Comparison of ENCODE assay signal across 1 cellular context in the genomic region with DNA sequence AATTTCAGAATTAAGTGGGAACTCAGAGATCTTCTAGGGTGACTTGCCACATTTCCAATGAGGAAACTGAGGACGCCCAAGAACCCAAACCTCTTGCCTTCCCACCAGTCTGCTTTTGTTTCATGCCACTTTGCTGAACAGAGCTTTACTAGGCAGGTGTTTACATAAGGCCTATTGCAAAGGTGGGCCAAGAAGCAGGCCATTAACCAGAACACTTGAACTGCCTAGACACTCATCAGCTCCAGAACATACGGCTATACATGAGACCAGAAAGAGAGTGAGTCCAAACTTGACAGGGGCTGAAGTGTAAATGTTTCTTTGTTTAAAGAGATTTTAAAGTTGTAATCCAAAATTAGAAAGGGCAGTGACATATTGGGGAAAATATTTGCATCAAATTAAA.
TF ChIP-seq lines count a peak whose summit lies in the region.

No MANE protein-coding gene starts in this region.

TF ChIP-seq in GM12878, 131 proteins besides CTCF, POLR2A, EP300 and RAD21:
- no peak for TF ChIP-seq TARDBP (IDR thresholded peaks at IDR 0.05; ENCODE audit: borderline replicate concordance)
- TF ChIP-seq RAD51 (IDR thresholded peaks at IDR 0.05), result no peak
- TF ChIP-seq BHLHE40 (IDR thresholded peaks at IDR 0.05; ENCODE audit: borderline replicate concordance in 1 of 2, low read depth in 2 of 2, low read length in 1 of 2), result no peak
- TF ChIP-seq, protein P1, sequence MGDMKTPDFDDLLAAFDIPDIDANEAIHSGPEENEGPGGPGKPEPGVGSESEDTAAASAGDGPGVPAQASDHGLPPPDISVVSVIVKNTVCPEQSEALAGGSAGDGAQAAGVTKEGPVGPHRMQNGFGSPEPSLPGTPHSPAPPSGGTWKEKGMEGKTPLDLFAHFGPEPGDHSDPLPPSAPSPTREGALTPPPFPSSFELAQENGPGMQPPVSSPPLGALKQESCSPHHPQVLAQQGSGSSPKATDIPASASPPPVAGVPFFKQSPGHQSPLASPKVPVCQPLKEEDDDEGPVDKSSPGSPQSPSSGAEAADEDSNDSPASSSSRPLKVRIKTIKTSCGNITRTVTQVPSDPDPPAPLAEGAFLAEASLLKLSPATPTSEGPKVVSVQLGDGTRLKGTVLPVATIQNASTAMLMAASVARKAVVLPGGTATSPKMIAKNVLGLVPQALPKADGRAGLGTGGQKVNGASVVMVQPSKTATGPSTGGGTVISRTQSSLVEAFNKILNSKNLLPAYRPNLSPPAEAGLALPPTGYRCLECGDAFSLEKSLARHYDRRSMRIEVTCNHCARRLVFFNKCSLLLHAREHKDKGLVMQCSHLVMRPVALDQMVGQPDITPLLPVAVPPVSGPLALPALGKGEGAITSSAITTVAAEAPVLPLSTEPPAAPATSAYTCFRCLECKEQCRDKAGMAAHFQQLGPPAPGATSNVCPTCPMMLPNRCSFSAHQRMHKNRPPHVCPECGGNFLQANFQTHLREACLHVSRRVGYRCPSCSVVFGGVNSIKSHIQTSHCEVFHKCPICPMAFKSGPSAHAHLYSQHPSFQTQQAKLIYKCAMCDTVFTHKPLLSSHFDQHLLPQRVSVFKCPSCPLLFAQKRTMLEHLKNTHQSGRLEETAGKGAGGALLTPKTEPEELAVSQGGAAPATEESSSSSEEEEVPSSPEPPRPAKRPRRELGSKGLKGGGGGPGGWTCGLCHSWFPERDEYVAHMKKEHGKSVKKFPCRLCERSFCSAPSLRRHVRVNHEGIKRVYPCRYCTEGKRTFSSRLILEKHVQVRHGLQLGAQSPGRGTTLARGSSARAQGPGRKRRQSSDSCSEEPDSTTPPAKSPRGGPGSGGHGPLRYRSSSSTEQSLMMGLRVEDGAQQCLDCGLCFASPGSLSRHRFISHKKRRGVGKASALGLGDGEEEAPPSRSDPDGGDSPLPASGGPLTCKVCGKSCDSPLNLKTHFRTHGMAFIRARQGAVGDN (IDR thresholded peaks at IDR 0.05), result no peak
- TF ChIP-seq NFIC (IDR thresholded peaks at IDR 0.05; ENCODE audit: low read depth, low read length), result no peak
- TF ChIP-seq ZSCAN29 (IDR thresholded peaks at IDR 0.05), result no peak
- TF ChIP-seq, protein P2, sequence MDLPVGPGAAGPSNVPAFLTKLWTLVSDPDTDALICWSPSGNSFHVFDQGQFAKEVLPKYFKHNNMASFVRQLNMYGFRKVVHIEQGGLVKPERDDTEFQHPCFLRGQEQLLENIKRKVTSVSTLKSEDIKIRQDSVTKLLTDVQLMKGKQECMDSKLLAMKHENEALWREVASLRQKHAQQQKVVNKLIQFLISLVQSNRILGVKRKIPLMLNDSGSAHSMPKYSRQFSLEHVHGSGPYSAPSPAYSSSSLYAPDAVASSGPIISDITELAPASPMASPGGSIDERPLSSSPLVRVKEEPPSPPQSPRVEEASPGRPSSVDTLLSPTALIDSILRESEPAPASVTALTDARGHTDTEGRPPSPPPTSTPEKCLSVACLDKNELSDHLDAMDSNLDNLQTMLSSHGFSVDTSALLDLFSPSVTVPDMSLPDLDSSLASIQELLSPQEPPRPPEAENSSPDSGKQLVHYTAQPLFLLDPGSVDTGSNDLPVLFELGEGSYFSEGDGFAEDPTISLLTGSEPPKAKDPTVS (IDR thresholded peaks at IDR 0.05; ENCODE audit: low read depth, low read length), result no peak
- no peak for TF ChIP-seq TBL1XR1 (IDR thresholded peaks at IDR 0.05; ENCODE audit: low read depth, low read length)
- TF ChIP-seq, protein P3, sequence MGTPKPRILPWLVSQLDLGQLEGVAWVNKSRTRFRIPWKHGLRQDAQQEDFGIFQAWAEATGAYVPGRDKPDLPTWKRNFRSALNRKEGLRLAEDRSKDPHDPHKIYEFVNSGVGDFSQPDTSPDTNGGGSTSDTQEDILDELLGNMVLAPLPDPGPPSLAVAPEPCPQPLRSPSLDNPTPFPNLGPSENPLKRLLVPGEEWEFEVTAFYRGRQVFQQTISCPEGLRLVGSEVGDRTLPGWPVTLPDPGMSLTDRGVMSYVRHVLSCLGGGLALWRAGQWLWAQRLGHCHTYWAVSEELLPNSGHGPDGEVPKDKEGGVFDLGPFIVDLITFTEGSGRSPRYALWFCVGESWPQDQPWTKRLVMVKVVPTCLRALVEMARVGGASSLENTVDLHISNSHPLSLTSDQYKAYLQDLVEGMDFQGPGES (IDR thresholded peaks at IDR 0.05), result no peak
- no peak for TF ChIP-seq HDAC6 (IDR thresholded peaks at IDR 0.05; ENCODE audit: unreplicated experiment)
- TF ChIP-seq POLR2AphosphoS2 (IDR thresholded peaks at IDR 0.05; ENCODE audit: low read depth, low read length), result no peak
- TF ChIP-seq MEF2A (IDR thresholded peaks at IDR 0.05; ENCODE audit: insufficient read depth, low read depth, low read length), result no peak
- no peak for TF ChIP-seq CREM (IDR thresholded peaks at IDR 0.05; ENCODE audit: low read depth)
- no peak for TF ChIP-seq SREBF2 (IDR thresholded peaks at IDR 0.05; ENCODE audit: low read length)
- TF ChIP-seq, protein P4, sequence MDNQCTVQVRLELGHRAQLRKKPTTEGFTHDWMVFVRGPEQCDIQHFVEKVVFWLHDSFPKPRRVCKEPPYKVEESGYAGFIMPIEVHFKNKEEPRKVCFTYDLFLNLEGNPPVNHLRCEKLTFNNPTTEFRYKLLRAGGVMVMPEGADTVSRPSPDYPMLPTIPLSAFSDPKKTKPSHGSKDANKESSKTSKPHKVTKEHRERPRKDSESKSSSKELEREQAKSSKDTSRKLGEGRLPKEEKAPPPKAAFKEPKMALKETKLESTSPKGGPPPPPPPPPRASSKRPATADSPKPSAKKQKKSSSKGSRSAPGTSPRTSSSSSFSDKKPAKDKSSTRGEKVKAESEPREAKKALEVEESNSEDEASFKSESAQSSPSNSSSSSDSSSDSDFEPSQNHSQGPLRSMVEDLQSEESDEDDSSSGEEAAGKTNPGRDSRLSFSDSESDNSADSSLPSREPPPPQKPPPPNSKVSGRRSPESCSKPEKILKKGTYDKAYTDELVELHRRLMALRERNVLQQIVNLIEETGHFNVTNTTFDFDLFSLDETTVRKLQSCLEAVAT (IDR thresholded peaks at IDR 0.05), result no peak
- TF ChIP-seq, protein P5, sequence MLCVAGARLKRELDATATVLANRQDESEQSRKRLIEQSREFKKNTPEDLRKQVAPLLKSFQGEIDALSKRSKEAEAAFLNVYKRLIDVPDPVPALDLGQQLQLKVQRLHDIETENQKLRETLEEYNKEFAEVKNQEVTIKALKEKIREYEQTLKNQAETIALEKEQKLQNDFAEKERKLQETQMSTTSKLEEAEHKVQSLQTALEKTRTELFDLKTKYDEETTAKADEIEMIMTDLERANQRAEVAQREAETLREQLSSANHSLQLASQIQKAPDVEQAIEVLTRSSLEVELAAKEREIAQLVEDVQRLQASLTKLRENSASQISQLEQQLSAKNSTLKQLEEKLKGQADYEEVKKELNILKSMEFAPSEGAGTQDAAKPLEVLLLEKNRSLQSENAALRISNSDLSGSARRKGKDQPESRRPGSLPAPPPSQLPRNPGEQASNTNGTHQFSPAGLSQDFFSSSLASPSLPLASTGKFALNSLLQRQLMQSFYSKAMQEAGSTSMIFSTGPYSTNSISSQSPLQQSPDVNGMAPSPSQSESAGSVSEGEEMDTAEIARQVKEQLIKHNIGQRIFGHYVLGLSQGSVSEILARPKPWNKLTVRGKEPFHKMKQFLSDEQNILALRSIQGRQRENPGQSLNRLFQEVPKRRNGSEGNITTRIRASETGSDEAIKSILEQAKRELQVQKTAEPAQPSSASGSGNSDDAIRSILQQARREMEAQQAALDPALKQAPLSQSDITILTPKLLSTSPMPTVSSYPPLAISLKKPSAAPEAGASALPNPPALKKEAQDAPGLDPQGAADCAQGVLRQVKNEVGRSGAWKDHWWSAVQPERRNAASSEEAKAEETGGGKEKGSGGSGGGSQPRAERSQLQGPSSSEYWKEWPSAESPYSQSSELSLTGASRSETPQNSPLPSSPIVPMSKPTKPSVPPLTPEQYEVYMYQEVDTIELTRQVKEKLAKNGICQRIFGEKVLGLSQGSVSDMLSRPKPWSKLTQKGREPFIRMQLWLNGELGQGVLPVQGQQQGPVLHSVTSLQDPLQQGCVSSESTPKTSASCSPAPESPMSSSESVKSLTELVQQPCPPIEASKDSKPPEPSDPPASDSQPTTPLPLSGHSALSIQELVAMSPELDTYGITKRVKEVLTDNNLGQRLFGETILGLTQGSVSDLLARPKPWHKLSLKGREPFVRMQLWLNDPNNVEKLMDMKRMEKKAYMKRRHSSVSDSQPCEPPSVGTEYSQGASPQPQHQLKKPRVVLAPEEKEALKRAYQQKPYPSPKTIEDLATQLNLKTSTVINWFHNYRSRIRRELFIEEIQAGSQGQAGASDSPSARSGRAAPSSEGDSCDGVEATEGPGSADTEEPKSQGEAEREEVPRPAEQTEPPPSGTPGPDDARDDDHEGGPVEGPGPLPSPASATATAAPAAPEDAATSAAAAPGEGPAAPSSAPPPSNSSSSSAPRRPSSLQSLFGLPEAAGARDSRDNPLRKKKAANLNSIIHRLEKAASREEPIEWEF (IDR thresholded peaks at IDR 0.05; ENCODE audit: insufficient replicate concordance, low read depth, low read length), result no peak
- TF ChIP-seq MYB (IDR thresholded peaks at IDR 0.05; ENCODE audit: borderline replicate concordance, low read depth, low read length), result no peak
